Comparison of ENCODE assay signal across 23 cellular contexts in genomic region chr2:56127773-56128170, GRCh38. TPM values are rescaled to one million over a fixed set of nuclear protein-coding genes. Genes with fewer than 3 reads are reported as not detected.
A peak's percentile ranks its signal among the peaks of the same experiment; 100 is the strongest.
DNase-seq lines count a peak whose midpoint lies in the region; ATAC-seq, FAIRE-seq and TF ChIP-seq lines count a peak whose summit lies in the region.
"Had no signal": no experiment of that assay in that cellular context is flagged by ENCODE, and none has a peak within 500 bp of the region (broad histone marks: within the 10 kb centered on the region; RNA-seq: fewer than 3 reads in every experiment).

No MANE protein-coding gene starts in this region.

- H3K36me3 Mint-ChIP-seq in endodermal cell (ENCODE audit: low read depth), result no peaks in the 10 kb centered on the region
- H3K36me3 Mint-ChIP-seq: CD8-positive, alpha-beta T cell had no signal

- H3K27me3 ChIP-seq in endodermal cell (ENCODE audit: control insufficient read depth, insufficient read depth, low read length, poor library complexity, severe bottlenecking) (no peaks in the 10 kb centered on the region), thyroid gland (no peaks in the 10 kb centered on the region)
- H3K27me3 ChIP-seq: transverse colon had no signal

- FAIRE-seq in D721Med (lab: Jason Lieb, UNC), result peak; percentile 87

- WGBS in endodermal cell (ENCODE audit: insufficient coverage in 1 of 2, insufficient read length in 1 of 2), 2 experiments, result 87 to 90% methylated on average over 2 to 4 of the region's 4 CpGs
- WGBS in thyroid gland, 2 donors, result 65 to 73% methylated on average over 4 of the region's 4 CpGs

- TF ChIP-seq POLR2A in thyroid gland (IDR thresholded peaks at IDR 0.05), result no peak

- H3K9me3 Mint-ChIP-seq in endodermal cell, result no peaks in the 10 kb centered on the region
- H3K9me3 Mint-ChIP-seq: activated B cell treated with CpG ODN at 0.5 μM for 24 hours; activated CD8-positive, alpha-beta T cell treated with anti-CD3 and anti-CD28 coated beads for 36 hours; CD8-positive, alpha-beta T cell; H9; stimulated activated naive CD8-positive, alpha-beta T cell treated with anti-CD3 and anti-CD28 coated beads, Interleukin-15, Interleukin-2, amounts not matched to agents 100 ng/mL and 50 ng/mL, for 24 hours had no signal

- no peak overlapping the region for H3K27ac Mint-ChIP-seq in endodermal cell
- H3K27ac Mint-ChIP-seq: activated B cell treated with CpG ODN at 0.5 μM for 24 hours; activated CD8-positive, alpha-beta T cell treated with anti-CD3 and anti-CD28 coated beads for 36 hours; CD8-positive, alpha-beta T cell; H9; stimulated activated naive CD8-positive, alpha-beta T cell treated with anti-CD3 and anti-CD28 coated beads, Interleukin-15, Interleukin-2, amounts not matched to agents 100 ng/mL and 50 ng/mL, for 24 hours had no signal

- DNase-seq in D721Med (ENCODE audit: insufficient read length, low spot score) (no peak), NCI-H187 treated with DMSO at 0.1 percent for 48 hours (lab: John Stamatoyannopoulos, UW) (peak; percentile 45), endodermal cell (no peak), midbrain (lab: John Stamatoyannopoulos, UW) (peak; percentile 3), NOMO-1 treated with DMSO at 0.1 percent for 48 hours (lab: John Stamatoyannopoulos, UW; ENCODE audit: unreplicated experiment) (no peak), thyroid gland (no peak), NCI-H1048 (lab: John Stamatoyannopoulos, UW) (no peak)
- DNase-seq: activated B cell treated with CpG ODN at 0.5 μM for 24 hours; activated CD8-positive, alpha-beta T cell treated with anti-CD3 and anti-CD28 coated beads for 36 hours; activated gamma-delta T cell treated with Interleukin-2 at 50 U/mL for 16 hours; activated T-cell treated with anti-CD3 and anti-CD28 coated beads for 4 hours; CD8-positive, alpha-beta T cell; dermis blood vessel endothelial cell; H9; islet precursor cell; stimulated activated CD4-positive, alpha-beta T cell treated with anti-CD3 and anti-CD28 coated beads, Interleukin-4, amount 100 ng/mL, for 4 hours; SW 1271; transverse colon had no signal

- H3K4me1 ChIP-seq in endodermal cell (ENCODE audit: control insufficient read depth, insufficient read depth, low read length) (peaks cover 3% of the 10 kb centered on the region), thyroid gland (no peaks in the 10 kb centered on the region)
- H3K4me1 ChIP-seq: transverse colon had no signal

- TF ChIP-seq CTCF in D721Med (IDR thresholded peaks at IDR 0.05; ENCODE audit: insufficient read depth, missing control alignments), result no peak
- no peak for TF ChIP-seq CTCF in endodermal cell (conservative IDR thresholded peaks at IDR 0.05)
- TF ChIP-seq CTCF in thyroid gland (IDR thresholded peaks at IDR 0.05), result no peak

- no peak overlapping the region for H3K4me3 Mint-ChIP-seq in endodermal cell
- H3K4me3 Mint-ChIP-seq: activated B cell treated with CpG ODN at 0.5 μM for 24 hours; activated CD8-positive, alpha-beta T cell treated with anti-CD3 and anti-CD28 coated beads for 36 hours; CD8-positive, alpha-beta T cell; H9; stimulated activated naive CD8-positive, alpha-beta T cell treated with anti-CD3 and anti-CD28 coated beads, Interleukin-15, Interleukin-2, amounts not matched to agents 100 ng/mL and 50 ng/mL, for 24 hours had no signal

- H3K4me1 Mint-ChIP-seq in endodermal cell, result peaks cover 5% of the 10 kb centered on the region
- H3K4me1 Mint-ChIP-seq: activated B cell treated with CpG ODN at 0.5 μM for 24 hours had no signal

- H3K27me3 Mint-ChIP-seq in endodermal cell (ENCODE audit: insufficient read depth), result no peaks in the 10 kb centered on the region
- H3K27me3 Mint-ChIP-seq: activated CD8-positive, alpha-beta T cell treated with anti-CD3 and anti-CD28 coated beads for 36 hours had no signal

- H3K36me3 ChIP-seq in endodermal cell (ENCODE audit: control insufficient read depth, insufficient read depth, low read length) (no peaks in the 10 kb centered on the region), thyroid gland (no peaks in the 10 kb centered on the region)
- H3K36me3 ChIP-seq: transverse colon had no signal

- no peak overlapping the region for H3K4me3 ChIP-seq in endodermal cell (ENCODE audit: low read length)
- H3K4me3 ChIP-seq in thyroid gland (replicated peaks in 1 of 3), result no peak overlapping the region
- H3K4me3 ChIP-seq: lung, transverse colon had no signal

- no peak overlapping the region for H3K9ac ChIP-seq in endodermal cell (ENCODE audit: extremely low read depth, low read length, poor library complexity, severe bottlenecking)

- intact Hi-C loops in thyroid gland (cut with DNase I), result loop anchor here (10.0 kb wide), 1 partner anchor 403 kb away; no protein-coding TSS in a partner anchor

- peak overlapping the region; percentile 67 for H3K27ac ChIP-seq in endodermal cell (ENCODE audit: low read depth, low read length)
- H3K27ac ChIP-seq in thyroid gland, result no peak overlapping the region
- H3K27ac ChIP-seq: epithelial cell of prostate, transverse colon had no signal

- H3K9me3 ChIP-seq in endodermal cell (ENCODE audit: control insufficient read depth, low read length) (no peaks in the 10 kb centered on the region), thyroid gland (no peaks in the 10 kb centered on the region)
- H3K9me3 ChIP-seq: transverse colon had no signal

- no peak for ATAC-seq in HG02973 (IDR thresholded peaks at IDR 0.05; ENCODE audit: unreplicated experiment)
- ATAC-seq: activated CD8-positive, alpha-beta T cell treated with anti-CD3 and anti-CD28 coated beads for 36 hours; CD8-positive, alpha-beta T cell; Right ventricle myocardium inferior had no signal

RNA-seq across cellular contexts. Expression of gene CCDC85A, which starts 56.0 kb away (rescaled TPM):
- total RNA-seq in endodermal cell, result under 1 TPM; 0.18 to 0.86 TPM
- 0.36 TPM for polyA plus RNA-seq in endodermal cell (2013, experiment 1 of 2)
- polyA plus RNA-seq in endodermal cell (2013, experiment 2 of 2), result 0.62 TPM
- total RNA-seq in thyroid gland, result 10 to 100 TPM; 24.5 to 36.4 (median 27.6) TPM
- total RNA-seq: activated B cell treated with CpG ODN at 0.5 μM for 24 hours; activated CD8-positive, alpha-beta T cell treated with anti-CD3 and anti-CD28 coated beads for 36 hours; CD8-positive, alpha-beta T cell had no signal

Comparison
In these comparisons a context has a peak if more than half of its experiments do, and no peak if none do; other contexts are left out.
1. DNase-seq: peak in NCI-H187 treated with DMSO at 0.1 percent for 48 hours (single experiment) and midbrain (single experiment); none in D721Med (single experiment), endodermal cell (single experiment), NOMO-1 treated with DMSO at 0.1 percent for 48 hours (single experiment), thyroid gland (0 of 2) and NCI-H1048 (single experiment).
2. RNA of gene CCDC85A, which starts 56.0 kb away (total RNA-seq): 24.5 to 36.4 TPM in thyroid gland; 0.18 to 0.86 TPM in endodermal cell; every median in the first group is over 10 times any median in the second.